1 cellular context compared by ENCODE assay signal in genomic region chr2:231321556-231322334, GRCh38.
TF ChIP-seq lines count a peak whose summit lies in the region.

No MANE protein-coding gene starts in this region.

TF ChIP-seq in GM12878, 131 proteins besides CTCF, POLR2A, EP300 and RAD21 (continued from another document):
- no peak for TF ChIP-seq ZBTB40 (IDR thresholded peaks at IDR 0.05; ENCODE audit: borderline replicate concordance)
- peak; percentile 20 for TF ChIP-seq USF1 (IDR thresholded peaks at IDR 0.05; ENCODE audit: borderline replicate concordance, extremely low read length, insufficient read depth, low read depth, low read length)
- TF ChIP-seq IKZF1 (conservative IDR thresholded peaks at IDR 0.05): 0 out of 2 replicates have a peak, but pooled peaks have one; percentile 26
- peak; percentile 28 to 39; a peak in 1 of 4 replicates for TF ChIP-seq IKZF2 (IDR thresholded peaks at IDR 0.05)
- TF ChIP-seq BHLHE40 (IDR thresholded peaks at IDR 0.05; ENCODE audit: borderline replicate concordance in 1 of 2, low read depth in 2 of 2, low read length in 1 of 2): peak; percentile 44 to 66; a peak in 2 of 4 replicates
- no peak for TF ChIP-seq BCLAF1 (IDR thresholded peaks at IDR 0.05)
- TF ChIP-seq CBX5 (IDR thresholded peaks at IDR 0.05; ENCODE audit: low read depth): no peak
- TF ChIP-seq ZNF24 (IDR thresholded peaks at IDR 0.05): no peak
- TF ChIP-seq PAX5 (IDR thresholded peaks at IDR 0.05; ENCODE audit: borderline replicate concordance, low read depth, low read length): no peak
- TF ChIP-seq ETV6 (conservative IDR thresholded peaks at IDR 0.05 in 1 of 2, IDR thresholded peaks at IDR 0.05 in 1 of 2; ENCODE audit: borderline replicate concordance in 1 of 2, low read depth in 1 of 2): no peak
- TF ChIP-seq EED (IDR thresholded peaks at IDR 0.05; ENCODE audit: low read depth): 0 out of 2 replicates have a peak, but pooled peaks have one; percentile 46
- TF ChIP-seq RUNX3 (IDR thresholded peaks at IDR 0.05; ENCODE audit: low read length): peak; percentile 50; the same call in 1 of the 2 replicates
- TF ChIP-seq MEF2A (IDR thresholded peaks at IDR 0.05; ENCODE audit: insufficient read depth, low read depth, low read length): no peak
- TF ChIP-seq IRF4 (IDR thresholded peaks at IDR 0.05; ENCODE audit: low read depth, low read length): no peak
- TF ChIP-seq MTA2 (IDR thresholded peaks at IDR 0.05; ENCODE audit: low read depth): no peak
- TF ChIP-seq GATAD2B (conservative IDR thresholded peaks at IDR 0.05; ENCODE audit: low read depth): no peak
- no peak for TF ChIP-seq JUNB (IDR thresholded peaks at IDR 0.05)
- no peak for TF ChIP-seq ZBTB4 (CRISPR knock-in tag; IDR thresholded peaks at IDR 0.05)
- TF ChIP-seq SREBF1 (IDR thresholded peaks at IDR 0.05; ENCODE audit: low read length): no peak
- no peak for TF ChIP-seq PAX8 (IDR thresholded peaks at IDR 0.05)
- TF ChIP-seq CREB1 (IDR thresholded peaks at IDR 0.05; ENCODE audit: low read depth): no peak
- TF ChIP-seq IRF3 (IDR thresholded peaks at IDR 0.05): no peak
- TF ChIP-seq NRF1 (conservative IDR thresholded peaks at IDR 0.05; ENCODE audit: low read depth, low read length): no peak
- TF ChIP-seq ZNF592 (IDR thresholded peaks at IDR 0.05): no peak
- no peak for TF ChIP-seq SMC3 (IDR thresholded peaks at IDR 0.05; ENCODE audit: borderline replicate concordance, low read length)
- no peak for TF ChIP-seq STAT1 (conservative IDR thresholded peaks at IDR 0.05)
- TF ChIP-seq ZBED1 (IDR thresholded peaks at IDR 0.05; ENCODE audit: borderline replicate concordance): no peak
- TF ChIP-seq MLLT1 (IDR thresholded peaks at IDR 0.05): no peak
- TF ChIP-seq HDGF (IDR thresholded peaks at IDR 0.05): no peak
TF ChIP-seq in GM12878: peak in this region for 6.
